8 cellular contexts compared by ENCODE assay signal in the genomic region with DNA sequence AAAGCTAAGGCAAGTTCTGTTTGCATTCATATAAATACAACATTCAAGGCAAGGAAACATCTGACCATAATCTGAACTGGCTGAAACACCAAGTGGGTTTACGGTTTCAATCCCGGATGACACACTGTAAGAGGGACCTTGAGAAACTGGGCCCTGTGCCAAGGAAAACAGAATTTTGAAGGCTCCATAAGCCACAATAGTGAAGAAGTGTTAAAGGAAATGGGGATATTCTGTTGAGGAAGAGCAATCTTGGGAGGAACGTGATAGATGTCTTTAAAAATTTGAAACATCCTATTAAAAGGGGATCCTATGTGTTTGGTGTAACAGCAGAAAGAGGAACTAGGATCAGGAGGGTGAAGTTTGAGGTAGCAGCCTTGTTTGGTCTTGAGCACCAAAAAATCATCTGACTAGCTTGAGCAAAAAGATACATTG.
A peak's percentile ranks its signal among the peaks of the same experiment; 100 is the strongest.
DNase-seq lines count a peak whose midpoint lies in the region; ATAC-seq and TF ChIP-seq lines count a peak whose summit lies in the region.

No MANE protein-coding gene starts in this region.

- intact Hi-C loops in stomach (cut with DNase I; ENCODE audit: low total_unique reads): no loop called here

- no peak for TF ChIP-seq POLR2A in stomach (IDR thresholded peaks at IDR 0.05)

- peaks cover 0 to 12% (median 5%) of the 10 kb centered on the region in 4 donors for H3K9me3 ChIP-seq in stomach

- H3K27ac ChIP-seq in stomach: no peak overlapping the region

- WGBS in stomach, 5 donors: 54 to 72% (median 58%) methylated on average over 3 of the region's 3 CpGs

- TF ChIP-seq CTCF in stomach (IDR thresholded peaks at IDR 0.05): no peak

- no peaks in the 10 kb centered on the region for H3K36me3 ChIP-seq in stomach

- H3K4me1 ChIP-seq in stomach: peaks cover 0 to 19% (median 8%) of the 10 kb centered on the region in 4 donors

- H3K4me3 ChIP-seq in stomach: no peak overlapping the region

- no peaks in the 10 kb centered on the region for H3K27me3 ChIP-seq in stomach

- TF ChIP-seq EP300 in stomach (IDR thresholded peaks at IDR 0.05): no peak

- peak; percentile 54 for DNase-seq in Caki2 (ENCODE audit: low read depth)
- DNase-seq in NOMO-1 (lab: John Stamatoyannopoulos, UW; ENCODE audit: unreplicated experiment in 2 of 2): peak; percentile 75 to 86
- peak; percentile 90 for DNase-seq in dermis blood vessel endothelial cell
- peak; percentile 94 for DNase-seq in smooth muscle cell of the brain vasculature (ENCODE audit: low read depth, low spot score)
- DNase-seq in SW 1271 (lab: John Stamatoyannopoulos, UW): no peak
- DNase-seq in stomach: no peak

- peak; percentile 86 for ATAC-seq in GM18909 (IDR thresholded peaks at IDR 0.05; ENCODE audit: poor library complexity, unreplicated experiment)
- ATAC-seq in HG03097 (IDR thresholded peaks at IDR 0.05; ENCODE audit: low FRiP score, unreplicated experiment): peak; percentile 53

- in situ Hi-C loops in Caki2 (cut with HindIII; ENCODE audit: low pct_unique_long_range_greater_than_20kb, low sequenced_read_pairs): no loop called here

Comparison
In these comparisons a context has a peak if more than half of its experiments do, and no peak if none do; other contexts are left out.
1. DNase-seq: peak in Caki2 (single experiment), NOMO-1 (2 of 2), dermis blood vessel endothelial cell (single experiment) and smooth muscle cell of the brain vasculature (single experiment); none in SW 1271 (0 of 2) and stomach (single experiment).